In genomic region chr2:172770887-172771286, GRCh38 we compare ENCODE assay signal across 27 cellular contexts. TPM values are rescaled to one million over a fixed set of nuclear protein-coding genes. Genes with fewer than 3 reads are reported as not detected.
DNase-seq lines count a peak whose midpoint lies in the region; ATAC-seq, FAIRE-seq and TF ChIP-seq lines count a peak whose summit lies in the region.
"Had no signal": no experiment of that assay in that cellular context is flagged by ENCODE, and none has a peak within 500 bp of the region (broad histone marks: within the 10 kb centered on the region; RNA-seq: fewer than 3 reads in every experiment).

No MANE protein-coding gene starts in this region.

- no peak overlapping the region for H3K9ac ChIP-seq in IMR-90 (ENCODE audit: low read depth, low read length)
- H3K9ac ChIP-seq in Loucy (ENCODE audit: low read depth, low read length, poor library complexity, severe bottlenecking) = no peak overlapping the region
- H3K9ac ChIP-seq: BLaER1 had no signal

- no peak overlapping the region for H4K91ac ChIP-seq in IMR-90 (ENCODE audit: insufficient read depth, low read depth, low read length)

- H3K4me3 ChIP-seq in IMR-90 (ENCODE audit: insufficient read depth, low read depth, low read length) = no peak overlapping the region
- no peak overlapping the region for H3K4me3 ChIP-seq in Loucy (ENCODE audit: low read length, poor library complexity, severe bottlenecking)
- no peak overlapping the region for H3K4me3 ChIP-seq in brain microvascular endothelial cell (ENCODE audit: low read depth, low read length)
- H3K4me3 ChIP-seq: BLaER1, GM12878 had no signal

- no peak overlapping the region for H2BK15ac ChIP-seq in IMR-90 (ENCODE audit: low read depth, low read length)

- H3K4me1 ChIP-seq in IMR-90 (ENCODE audit: control insufficient read depth, insufficient read depth, low read length) (no peaks in the 10 kb centered on the region), Loucy (ENCODE audit: insufficient read depth, low read length, poor library complexity, severe bottlenecking) (no peaks in the 10 kb centered on the region)
- H3K4me1 ChIP-seq: BE2C had no signal

- H2BK120ac ChIP-seq in IMR-90 (ENCODE audit: low read depth, low read length) = no peak overlapping the region

- H2AK9ac ChIP-seq in IMR-90 (replicated peaks; ENCODE audit: low read depth, low read length, poor library complexity) = no peak overlapping the region

- H3K9me2 ChIP-seq in Loucy (replicated peaks; ENCODE audit: low read depth, low read length) = no peaks in the 10 kb centered on the region

- H4K20me1 ChIP-seq in IMR-90 (ENCODE audit: insufficient read depth, low read length) (no peaks in the 10 kb centered on the region), Loucy (ENCODE audit: insufficient read depth, low read length, poor library complexity, severe bottlenecking) (no peaks in the 10 kb centered on the region)
- H4K20me1 ChIP-seq: BLaER1 had no signal

- TF ChIP-seq POLR2A in IMR-90 (IDR thresholded peaks at IDR 0.05; ENCODE audit: low read depth, low read length) = no peak
- TF ChIP-seq POLR2A in GM12891 (IDR thresholded peaks at IDR 0.05; ENCODE audit: low read depth, low read length) = no peak

- intact Hi-C loops in IMR-90 (cut with micrococcal nuclease) = no loop called here

- H3K79me2 ChIP-seq in Loucy (ENCODE audit: insufficient read depth, low read length) = no peaks in the 10 kb centered on the region

- H2BK5ac ChIP-seq in IMR-90 (ENCODE audit: low read depth, low read length, poor library complexity, severe bottlenecking) = no peak overlapping the region

- no peak for ATAC-seq in IMR-90 (ENCODE audit: low read depth)
- ATAC-seq: GM12878 had no signal

- no peaks in the 10 kb centered on the region for H3K9me1 ChIP-seq in IMR-90 (ENCODE audit: insufficient read depth, low read length)

- H3K9me3 ChIP-seq in IMR-90 (ENCODE audit: control insufficient read depth, insufficient read depth, low read length) (no peaks in the 10 kb centered on the region), Loucy (ENCODE audit: insufficient read depth, low read depth, low read length) (no peaks in the 10 kb centered on the region)
- H3K9me3 ChIP-seq: BE2C, BLaER1 had no signal

- CTCF ChIA-PET in IMR-90 (lab: Yijun Ruan, JAX) = no interaction called here

- no peak overlapping the region for H2BK20ac ChIP-seq in IMR-90 (ENCODE audit: low read depth, low read length)

- no peak for TF ChIP-seq RAD21 in IMR-90 (IDR thresholded peaks at IDR 0.05; ENCODE audit: low read length)

- H4K8ac ChIP-seq in IMR-90 (ENCODE audit: low read depth in 2 of 2, low read length in 2 of 2) = no peak overlapping the region

- H3K79me1 ChIP-seq in IMR-90 (ENCODE audit: low read depth in 1 of 2, low read length in 2 of 2) = no peaks in the 10 kb centered on the region

- POLR2A ChIA-PET in IMR-90 (lab: Charles Lee; ENCODE audit: unreplicated experiment) = no interaction called here

- DNase-seq in IMR-90 = no peak
- no peak for DNase-seq in brain microvascular endothelial cell
- no peak for DNase-seq in SK-N-DZ (ENCODE audit: low spot score)
- DNase-seq in GM12891 (ENCODE audit: insufficient read length, low spot score) = no peak
- no peak for DNase-seq in HPDE6-E6E7 (ENCODE audit: extremely low spot score)
- DNase-seq: 8988T; ACHN; BE2C; C1 segment of cervical spinal cord; CD4-positive, alpha-beta memory T cell; CD4-positive, CD25-positive, alpha-beta regulatory T cell; CD8-positive, alpha-beta memory T cell; COR-L47; DMS 273 treated with DMSO at 0.1 percent for 48 hours; DMS153; DMS53; DMS79; DND-41; EL; GDM1 had no signal

- no peak overlapping the region for H4K5ac ChIP-seq in IMR-90 (ENCODE audit: low read depth, low read length)

- no peak overlapping the region for H2AFZ ChIP-seq in IMR-90 (replicated peaks; ENCODE audit: low read length, poor library complexity)
- no peak overlapping the region for H2AFZ ChIP-seq in Loucy (ENCODE audit: low read length)

- H3K27me3 ChIP-seq in IMR-90 (ENCODE audit: control insufficient read depth, insufficient read depth, low read length) = no peaks in the 10 kb centered on the region
- H3K27me3 ChIP-seq in Loucy (ENCODE audit: insufficient read depth, low read length, poor library complexity, severe bottlenecking) = no peaks in the 10 kb centered on the region
- H3K27me3 ChIP-seq in brain microvascular endothelial cell (replicated peaks) = no peaks in the 10 kb centered on the region
- H3K27me3 ChIP-seq: BE2C, BLaER1 had no signal

- H3K4ac ChIP-seq in IMR-90 (ENCODE audit: low read depth, low read length) = no peak overlapping the region

- no peak overlapping the region for H3K18ac ChIP-seq in IMR-90 (ENCODE audit: low read depth, low read length)

- H3K36me3 ChIP-seq in IMR-90 (ENCODE audit: control insufficient read depth, insufficient read depth, low read length) (no peaks in the 10 kb centered on the region), Loucy (ENCODE audit: insufficient read depth, low read length) (no peaks in the 10 kb centered on the region), brain microvascular endothelial cell (replicated peaks) (no peaks in the 10 kb centered on the region)
- H3K36me3 ChIP-seq: BE2C, BLaER1 had no signal

- H3K23ac ChIP-seq in IMR-90 (ENCODE audit: low read depth, low read length) = no peak overlapping the region

- TF ChIP-seq CTCF in IMR-90 (conservative IDR thresholded peaks at IDR 0.05; ENCODE audit: low read depth, low read length) (no peak), Loucy (conservative IDR thresholded peaks at IDR 0.05; ENCODE audit: low read length) (peak; percentile 18; the same call in 1 of the 2 replicates), brain microvascular endothelial cell (IDR thresholded peaks at IDR 0.05; ENCODE audit: low read depth, low read length, missing control alignments) (peak; percentile 2)

- H3K27ac ChIP-seq in IMR-90 (ENCODE audit: insufficient read depth, low read length) (no peak overlapping the region), brain microvascular endothelial cell (no peak overlapping the region)
- H3K27ac ChIP-seq: BLaER1 had no signal

- in situ Hi-C loops in IMR-90 (cut with MboI; ENCODE audit: low sequenced_read_pairs) (no loop called here), brain microvascular endothelial cell (cut with HindIII; ENCODE audit: low pct_ligation_motif_present, low sequenced_read_pairs) (no loop called here)

- 0 out of 2 replicates have a peak overlapping the region, but pooled peaks have one; percentile 23 for H2AK5ac ChIP-seq in IMR-90 (ENCODE audit: low read depth, low read length)

- no peak overlapping the region for H3K4me2 ChIP-seq in IMR-90 (ENCODE audit: low read depth, low read length)
- no peak overlapping the region for H3K4me2 ChIP-seq in Loucy (ENCODE audit: low read depth, low read length, poor library complexity, severe bottlenecking)
- H3K4me2 ChIP-seq: BLaER1 had no signal

- dilution Hi-C loops in IMR-90 (cut with HindIII; ENCODE audit: low sequenced_read_pairs, unreplicated experiment) = no loop called here

- no peak for FAIRE-seq in GM12891 (lab: Jason Lieb, UNC)
- FAIRE-seq: A204.1, GM12878, GM19239 had no signal

- H3K56ac ChIP-seq in IMR-90 (ENCODE audit: extremely low read depth, insufficient read depth, low read length) = no peak overlapping the region

- no peak overlapping the region for H3K14ac ChIP-seq in IMR-90 (replicated peaks; ENCODE audit: low read depth, low read length)

- no TSS peak for BruUV-seq in IMR-90 (replicated peaks; lab: Mats Ljungman, UMichigan)

- H3F3A ChIP-seq in Loucy (ENCODE audit: low read depth) = no peaks in the 10 kb centered on the region

TF ChIP-seq in IMR-90, 13 proteins besides CTCF, POLR2A, EP300 and RAD21:
- TF ChIP-seq ELK1 (IDR thresholded peaks at IDR 0.05; ENCODE audit: borderline replicate concordance, low read depth, low read length) (no peak), MAFK (IDR thresholded peaks at IDR 0.05; ENCODE audit: low read depth, low read length) (no peak), CHD1 (IDR thresholded peaks at IDR 0.05; ENCODE audit: low read depth, low read length) (no peak), CEBPB (IDR thresholded peaks at IDR 0.05; ENCODE audit: low read depth, low read length) (no peak)

TF ChIP-seq in GM12891, 5 proteins besides CTCF, POLR2A, EP300 and RAD21:
- TF ChIP-seq POU2F2 (IDR thresholded peaks at IDR 0.05; ENCODE audit: low read depth, low read length) (no peak), TAF1 (IDR thresholded peaks at IDR 0.05; ENCODE audit: low read depth, low read length) (no peak), SPI1 (IDR thresholded peaks at IDR 0.05; ENCODE audit: low read depth, low read length) (no peak)

RNA-seq across cellular contexts. Expression of gene RAPGEF4, which starts 35.2 kb away (rescaled TPM):
- total RNA-seq in IMR-90 (2012; rRNA removed) = 3.2 and 3.6 TPM in 2 replicates
- 1.7 and 1.8 TPM in 2 replicates for polyA plus RNA-seq in IMR-90 (2012; rRNA removed)
- 0.27 and 0.81 TPM in 2 replicates for polyA plus RNA-seq in IMR-90 (2012; cell fraction: cytosol; rRNA removed)
- 0.98 and 7.4 TPM in 2 replicates for polyA plus RNA-seq in IMR-90 (2012; cell fraction: nucleus; rRNA removed; ENCODE audit: low replicate concordance)
- polyA plus RNA-seq in SK-N-DZ (2014; cell fraction: cytosol; rRNA removed) = 10.6 and 12.3 TPM in 2 replicates
- 11.0 and 18.9 TPM in 2 replicates for polyA plus RNA-seq in SK-N-DZ (2014; cell fraction: nucleus; rRNA removed)
- 0.24 TPM for polyA plus RNA-seq in GM12891 (2012; ENCODE audit: low read depth, missing spikeins)
- total RNA-seq: CD4-positive, alpha-beta memory T cell; CD8-positive, alpha-beta memory T cell; G401 had no signal
- polyA plus RNA-seq: CD14-positive monocyte; CD4-positive, alpha-beta memory T cell; CD4-positive, CD25-positive, alpha-beta regulatory T cell; CD8-positive, alpha-beta memory T cell had no signal
